ENCODE assay signal across 13 cellular contexts in genomic region chr9:70013598-70014196, GRCh38. TPM values are rescaled to one million over a fixed set of nuclear protein-coding genes. Genes with fewer than 3 reads are reported as not detected.
DNase-seq lines count a peak whose midpoint lies in the region; TF ChIP-seq lines count a peak whose summit lies in the region.
"Had no signal": no experiment of that assay in that cellular context is flagged by ENCODE, and none has a peak within 500 bp of the region (broad histone marks: within the 10 kb centered on the region; RNA-seq: fewer than 3 reads in every experiment).

No MANE protein-coding gene starts in this region.

- H3K4me1 ChIP-seq in HAP-1, result peaks cover 11% of the 10 kb centered on the region; the same call in 1 of the 2 replicates

- H3K4me3 ChIP-seq in choroid plexus epithelial cell (ENCODE audit: low read depth, low read length) (no peak overlapping the region), HAP-1 (no peak overlapping the region)
- H3K4me3 ChIP-seq: lung, SK-N-MC had no signal

- H3K27me3 ChIP-seq in HAP-1 (ENCODE audit: low read depth), result no peaks in the 10 kb centered on the region

- no peak for TF ChIP-seq CTCF in choroid plexus epithelial cell (conservative IDR thresholded peaks at IDR 0.05; ENCODE audit: low read depth, low read length)

- DNase-seq in DMS53 (lab: John Stamatoyannopoulos, UW) (peak; percentile 64), DMS53 treated with DMSO at 0.1 percent for 48 hours (lab: John Stamatoyannopoulos, UW; ENCODE audit: unreplicated experiment) (no peak), NCI-H2029 treated with DMSO at 0.1 percent for 48 hours (lab: John Stamatoyannopoulos, UW) (peak; percentile 35), choroid plexus epithelial cell (ENCODE audit: low read depth) (peak; percentile 35), renal cortical epithelial cell (ENCODE audit: low read depth) (peak; percentile 78), HAP-1 (ENCODE audit: low spot score in 2 of 2) (no peak), KG1 (lab: John Stamatoyannopoulos, UW) (no peak), head of caudate nucleus (no peak)
- DNase-seq: activated CD8-positive, alpha-beta T cell treated with anti-CD3 and anti-CD28 coated beads for 36 hours; GF-D8; GOT3 had no signal

- no peaks in the 10 kb centered on the region for H3K9me3 ChIP-seq in HAP-1

- in situ Hi-C loops in HAP-1 (cut with MboI; ENCODE audit: low sequenced_read_pairs), result no loop called here

- H3K36me3 ChIP-seq in HAP-1 (replicated peaks), result no peaks in the 10 kb centered on the region

- intact Hi-C loops in head of caudate nucleus (cut with DNase I), result no loop called here

RNA-seq across cellular contexts. Expression of gene MAMDC2, which starts 30.0 kb away (rescaled TPM):
- total RNA-seq in renal cortical epithelial cell, result 32.9 and 39.1 TPM in 2 replicates
- total RNA-seq: activated CD8-positive, alpha-beta T cell treated with anti-CD3 and anti-CD28 coated beads for 36 hours had no signal

Comparison
In these comparisons a context has a peak if more than half of its experiments do, and no peak if none do; other contexts are left out.
1. DNase-seq: peak in DMS53 (single experiment), NCI-H2029 treated with DMSO at 0.1 percent for 48 hours (single experiment), choroid plexus epithelial cell (single experiment) and renal cortical epithelial cell (single experiment); none in DMS53 treated with DMSO at 0.1 percent for 48 hours (single experiment), HAP-1 (0 of 2), KG1 (single experiment) and head of caudate nucleus (0 of 42).